In the genomic region with DNA sequence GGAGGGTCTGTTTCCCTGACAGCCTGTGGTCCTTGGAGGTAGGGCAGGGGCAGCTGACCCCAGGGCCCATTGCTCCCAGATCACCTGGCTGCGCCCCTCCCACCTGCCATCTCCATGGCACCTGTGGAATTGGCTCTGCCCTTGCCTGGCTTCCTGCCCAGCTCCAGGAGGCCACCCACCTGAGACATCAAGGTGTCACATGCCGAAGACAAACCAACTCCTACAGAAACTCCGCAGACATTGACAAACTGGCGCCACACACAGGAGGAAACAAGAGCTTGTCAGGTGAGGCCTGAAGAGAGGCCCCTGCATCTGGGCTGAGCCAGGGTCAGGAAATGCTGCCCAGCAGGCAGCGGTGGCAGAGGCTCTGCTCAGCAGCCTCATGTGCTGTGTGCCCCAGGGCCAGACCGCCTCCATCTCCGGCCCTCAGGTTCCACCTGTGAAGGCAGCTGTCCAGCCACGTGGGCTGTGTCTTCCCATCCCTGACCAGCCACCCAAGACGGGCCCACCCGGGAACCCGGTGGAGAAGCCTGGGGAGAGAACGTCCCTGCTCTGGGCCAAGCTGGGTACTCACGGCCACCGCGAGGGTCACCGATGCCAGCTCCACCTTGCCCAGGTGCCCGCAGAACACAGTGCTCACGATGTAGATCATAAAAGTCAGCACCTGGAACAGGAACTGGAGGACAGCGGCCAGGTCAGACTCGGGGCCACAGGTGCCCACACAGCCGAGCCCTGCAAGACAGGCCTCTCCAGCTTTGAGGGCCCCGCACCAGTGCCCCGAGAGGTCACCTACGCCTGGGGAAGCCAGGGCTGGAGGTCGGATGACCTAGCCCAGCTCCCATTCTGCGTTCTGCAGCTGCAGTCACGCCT, we compare ENCODE assay signal across 21 cellular contexts. TPM values are rescaled to one million over a fixed set of nuclear protein-coding genes. Genes with fewer than 3 reads are reported as not detected.
A peak's percentile ranks its signal among the peaks of the same experiment; 100 is the strongest.
DNase-seq lines count a peak whose midpoint lies in the region; ATAC-seq and TF ChIP-seq lines count a peak whose summit lies in the region.
"Had no signal": no experiment of that assay in that cellular context is flagged by ENCODE, and none has a peak within 500 bp of the region (broad histone marks: within the 10 kb centered on the region; RNA-seq: fewer than 3 reads in every experiment).

No MANE protein-coding gene starts in this region.

- TF ChIP-seq CTCF in lower lobe of right lung (IDR thresholded peaks at IDR 0.05), result no peak

- ATAC-seq in aorta (ENCODE audit: low FRiP score) (peak; percentile 57), lower lobe of right lung (no peak), GM19328 (IDR thresholded peaks at IDR 0.05; ENCODE audit: unreplicated experiment) (no peak)
- ATAC-seq: left ventricle myocardium superior; naive thymus-derived CD8-positive, alpha-beta T cell; upper lobe of right lung had no signal

- intact Hi-C loops in aorta (cut with DNase I) (no loop called here), lower lobe of right lung (cut with DNase I) (no loop called here)

- no peaks in the 10 kb centered on the region for H3K9me3 ChIP-seq in aorta (ENCODE audit: control insufficient read depth, low read length)
- H3K9me3 ChIP-seq in lower lobe of right lung, result no peaks in the 10 kb centered on the region
- H3K9me3 ChIP-seq: prostate gland, upper lobe of right lung had no signal

- H3K27ac ChIP-seq in aorta (ENCODE audit: low read depth in 1 of 2, low read length in 2 of 2) (no peak overlapping the region), lower lobe of right lung (no peak overlapping the region)
- H3K27ac ChIP-seq: prostate gland, upper lobe of right lung had no signal

- H3K4me1 ChIP-seq in aorta (ENCODE audit: control insufficient read depth in 1 of 2, insufficient read depth in 2 of 2, low read length in 2 of 2), result no peaks in the 10 kb centered on the region
- no peaks in the 10 kb centered on the region for H3K4me1 ChIP-seq in lower lobe of right lung
- H3K4me1 ChIP-seq: prostate gland, upper lobe of right lung had no signal

- no peaks in the 10 kb centered on the region for H3K36me3 ChIP-seq in aorta (ENCODE audit: control insufficient read depth in 1 of 2, insufficient read depth in 2 of 2, low read length in 1 of 2)
- no peaks in the 10 kb centered on the region for H3K36me3 ChIP-seq in lower lobe of right lung
- H3K36me3 ChIP-seq: prostate gland, upper lobe of right lung had no signal

- DNase-seq in NCI-H748 (lab: John Stamatoyannopoulos, UW; ENCODE audit: unreplicated experiment) (peak; percentile 33), NCI-H748 treated with DMSO at 0.1 percent for 48 hours (lab: John Stamatoyannopoulos, UW) (no peak), NCI-H2196 treated with DMSO at 0.1 percent for 48 hours (lab: John Stamatoyannopoulos, UW; ENCODE audit: unreplicated experiment) (peak; percentile 24), islet precursor cell (peak; percentile 61), aorta (no peak), lower lobe of right lung (no peak), medulla oblongata (ENCODE audit: extremely low spot score) (no peak)
- DNase-seq: anterior cingulate cortex; CD4-positive, CD25-positive, alpha-beta regulatory T cell; foreskin fibroblast; Kasumi-1; left ventricle myocardium superior; naive thymus-derived CD8-positive, alpha-beta T cell; NCI-H774; stimulated activated CD4-positive, alpha-beta T cell treated with anti-CD3 and anti-CD28 coated beads, Interleukin-12 subunit alpha, Interleukin-12 subunit beta, amount 100 ng/mL, for 4 hours; stimulated activated naive CD4-positive, alpha-beta T cell treated with Interleukin-2 at 50 U/mL for 16 hours; upper lobe of right lung had no signal

- H3K4me3 ChIP-seq in aorta (ENCODE audit: low read length in 2 of 2) (no peak overlapping the region), lower lobe of right lung (no peak overlapping the region)
- H3K4me3 ChIP-seq: prostate gland, upper lobe of right lung had no signal

- no peaks in the 10 kb centered on the region for H3K27me3 ChIP-seq in aorta (ENCODE audit: control insufficient read depth in 1 of 2, insufficient read depth in 2 of 2, low read length in 1 of 2)
- no peaks in the 10 kb centered on the region for H3K27me3 ChIP-seq in lower lobe of right lung (ENCODE audit: low read depth)
- H3K27me3 ChIP-seq: upper lobe of right lung had no signal

- WGBS in aorta, 2 donors, result 94 to 96% methylated on average over 27 of the region's 27 CpGs

RNA-seq across cellular contexts. Expression of a gene that starts 1.6 kb away (rescaled TPM):
- not detected for total RNA-seq in aorta
- under 1 TPM in 1 of 2 donors, not detected in 1; 0.10 TPM for polyA plus RNA-seq in aorta
- not detected for total RNA-seq in lower lobe of right lung
- total RNA-seq: CD4-positive, CD25-positive, alpha-beta regulatory T cell; left ventricle myocardium superior; naive thymus-derived CD8-positive, alpha-beta T cell; prostate gland; RPMI7951; T-helper 1 cell treated with Interleukin-12 subunit alpha and Interleukin-12 subunit beta and Interleukin-4 antibody, amounts not matched to agents 30 ng/mL and 1 ng/mL, for 36 hours; upper lobe of right lung had no signal
- polyA plus RNA-seq: CD4-positive, CD25-positive, alpha-beta regulatory T cell; naive thymus-derived CD8-positive, alpha-beta T cell had no signal

RNA-seq across cellular contexts. Expression of a gene that starts 33.3 kb away (rescaled TPM):
- under 1 TPM; 0.27 to 0.58 TPM for total RNA-seq in aorta
- 1 to 10 TPM; 1.4 to 2.4 TPM for polyA plus RNA-seq in aorta
- 6.7 TPM for total RNA-seq in lower lobe of right lung
- total RNA-seq: CD4-positive, CD25-positive, alpha-beta regulatory T cell; left ventricle myocardium superior; naive thymus-derived CD8-positive, alpha-beta T cell; RPMI7951; T-helper 1 cell treated with Interleukin-12 subunit alpha and Interleukin-12 subunit beta and Interleukin-4 antibody, amounts not matched to agents 30 ng/mL and 1 ng/mL, for 36 hours had no signal

Comparison
In these comparisons a context has a peak if more than half of its experiments do, and no peak if none do; other contexts are left out.
1. DNase-seq: peak in NCI-H748 (single experiment), NCI-H2196 treated with DMSO at 0.1 percent for 48 hours (single experiment) and islet precursor cell (single experiment); none in NCI-H748 treated with DMSO at 0.1 percent for 48 hours (single experiment), aorta (0 of 2), lower lobe of right lung (single experiment) and medulla oblongata (single experiment).